ENCODE assay signal across 6 cellular contexts in genomic region chr1:156291226-156292061, GRCh38. TPM values are rescaled to one million over a fixed set of nuclear protein-coding genes. Genes with fewer than 3 reads are reported as not detected.
DNase-seq lines count a peak whose midpoint lies in the region; TF ChIP-seq lines count a peak whose summit lies in the region.

No MANE protein-coding gene starts in this region.

- intact Hi-C loops in posterior vena cava (cut with DNase I), result no loop called here

- TF ChIP-seq POLR2A in GM18951 (IDR thresholded peaks at IDR 0.05; ENCODE audit: extremely low read depth, insufficient read depth, insufficient read length) (peak; percentile 12), Peyer's patch (IDR thresholded peaks at IDR 0.05) (peak; percentile 28 to 73)

- DNase-seq in Peyer's patch, result peak; percentile 65 to 95 (median 94)
- DNase-seq in foreskin fibroblast, result peak; percentile 84 to 94
- DNase-seq in posterior vena cava (ENCODE audit: low spot score), result peak; percentile 97
- DNase-seq in DMS 273 (lab: John Stamatoyannopoulos, UW; ENCODE audit: unreplicated experiment), result no peak
- DNase-seq in NK-92 (lab: John Stamatoyannopoulos, UW; ENCODE audit: unreplicated experiment), result no peak

- no peaks in the 10 kb centered on the region for H3K27me3 ChIP-seq in Peyer's patch

- no peaks in the 10 kb centered on the region for H3K36me3 ChIP-seq in Peyer's patch

- TF ChIP-seq CTCF in Peyer's patch (IDR thresholded peaks at IDR 0.05) (no peak), foreskin fibroblast (IDR thresholded peaks at IDR 0.05; ENCODE audit: low read depth, low read length) (no peak)

- H3K4me3 ChIP-seq in Peyer's patch (peak overlapping the region; percentile 18 to 54 (median 34)), foreskin fibroblast (ENCODE audit: low read depth in 1 of 2, low read length in 2 of 2) (peak overlapping the region; percentile 58 to 78)

- in situ Hi-C loops in GM18951 (cut with MboI; ENCODE audit: low sequenced_read_pairs, unreplicated experiment), result no loop called here

- peaks cover 0 to 24% (median 0%) of the 10 kb centered on the region in 4 donors for H3K4me1 ChIP-seq in Peyer's patch

- H3K9me3 ChIP-seq in Peyer's patch, result no peaks in the 10 kb centered on the region

- H3K27ac ChIP-seq in Peyer's patch, result peak overlapping the region; percentile 39 to 75 (median 64)

RNA-seq across cellular contexts. Expression of gene GLMP, which starts 4.0 kb away (rescaled TPM):
- total RNA-seq in Peyer's patch, result 10 to 100 TPM; 23.1 to 67.8 (median 61.3) TPM
- 10 to 100 TPM; 34.2 to 51.5 TPM for total RNA-seq in posterior vena cava

RNA-seq across cellular contexts. Expression of gene TMEM79, which starts 7.3 kb away (rescaled TPM):
- total RNA-seq in Peyer's patch (1 to 10 TPM; 1.9 to 9.7 (median 5.4) TPM), posterior vena cava (1 to 10 TPM; 1.6 to 2.7 TPM)

RNA-seq across cellular contexts. Expression of gene VHLL, which starts 7.7 kb away (rescaled TPM):
- total RNA-seq in Peyer's patch, result not detected
- not detected for total RNA-seq in posterior vena cava

RNA-seq across cellular contexts. Expression of gene SMG5, which starts 8.8 kb away (rescaled TPM):
- total RNA-seq in Peyer's patch (100 to 1,000 TPM in 2 of 4 donors, 10 to 100 TPM in 2; 70.1 to 139 (median 103) TPM), posterior vena cava (10 to 100 TPM; 44.0 to 50.9 TPM)

RNA-seq across cellular contexts. Expression of gene PAQR6, which starts 43.6 kb away (rescaled TPM):
- total RNA-seq in Peyer's patch, result 1 to 10 TPM in 3 of 4 donors, under 1 TPM in 1; 0.70 to 7.4 (median 4.1) TPM
- total RNA-seq in posterior vena cava, result 1 to 10 TPM in 1 of 2 donors, under 1 TPM in 1; 0.43 to 1.9 TPM

Comparison
In these comparisons a context has a peak if more than half of its experiments do, and no peak if none do; other contexts are left out.
1. DNase-seq: peak in Peyer's patch (3 of 3), foreskin fibroblast (2 of 2) and posterior vena cava (single experiment); none in DMS 273 (single experiment) and NK-92 (single experiment).